33 cellular contexts compared by ENCODE assay signal in genomic region chr3:116145613-116146012, GRCh38.
"Had no signal": no experiment of that assay in that cellular context is flagged by ENCODE, and none has a peak within 500 bp of the region (broad histone marks: within the 10 kb centered on the region; RNA-seq: fewer than 3 reads in every experiment).

No MANE protein-coding gene starts in this region.

- FAIRE-seq: endometrium, endothelial cell of umbilical vein had no signal

- H3K4me1 ChIP-seq: adrenal gland, body of pancreas, colonic mucosa, gastrocnemius medialis, heart left ventricle had no signal

- H3K9me3 ChIP-seq: body of pancreas, colonic mucosa, gastrocnemius medialis had no signal

- H3K27me3 Mint-ChIP-seq: activated B cell treated with CpG ODN at 0.5 μM for 24 hours; activated CD8-positive, alpha-beta T cell treated with anti-CD3 and anti-CD28 coated beads for 36 hours; activated naive CD4-positive, alpha-beta T cell treated with anti-CD3 and anti-CD28 coated beads, Interleukin-2, amount 50 U/mL, for 24 hours; activated naive CD8-positive, alpha-beta T cell treated with anti-CD3 and anti-CD28 coated beads for 36 hours; activated naive CD8-positive, alpha-beta T cell treated with anti-CD3 and anti-CD28 coated beads, Interleukin-2, amount 50 U/mL, for 24 hours; T-helper 17 cell had no signal

- H3K27ac Mint-ChIP-seq: activated B cell treated with CpG ODN at 0.5 μM for 24 hours; activated CD8-positive, alpha-beta T cell treated with anti-CD3 and anti-CD28 coated beads for 36 hours; activated naive CD4-positive, alpha-beta T cell treated with anti-CD3 and anti-CD28 coated beads for 36 hours; activated naive CD4-positive, alpha-beta T cell treated with anti-CD3 and anti-CD28 coated beads, Interleukin-2, amount 50 U/mL, for 24 hours; activated naive CD8-positive, alpha-beta T cell treated with anti-CD3 and anti-CD28 coated beads for 36 hours; activated naive CD8-positive, alpha-beta T cell treated with anti-CD3 and anti-CD28 coated beads, Interleukin-2, amount 50 U/mL, for 24 hours; activated T-helper 2 cell treated with anti-CD3 and anti-CD28 coated beads, Interferon-gamma antibody, Interleukin-2, Interleukin-4, amounts not matched to agents 10 μg/mL and 5 μg/mL and 100 μg/mL, durations not matched to agents 14 hours and 24 hours and 36 hours; T-helper 17 cell; T-helper 2 cell treated with Interferon-gamma antibody and Interleukin-4, amounts not matched to agents 5 μg/mL and 100 μg/mL, for 36 hours had no signal

- H3K27ac ChIP-seq: adrenal gland, body of pancreas, colonic mucosa, epithelial cell of prostate, gastrocnemius medialis, heart left ventricle, WERI-Rb-1 had no signal

- DNase-seq: activated B cell treated with CpG ODN at 0.5 μM for 24 hours; activated CD4-positive, alpha-beta T cell treated with anti-CD3 and anti-CD28 coated beads for 48 hours; activated CD4-positive, alpha-beta T cell treated with anti-CD3 and anti-CD28 coated beads, Interleukin-2, amount 50 U/mL, for 1 hour; activated CD4-positive, alpha-beta T cell treated with anti-CD3 and anti-CD28 coated beads, Interleukin-2, amount 50 U/mL, for 48 hours; activated CD8-positive, alpha-beta memory T cell treated with anti-CD3 and anti-CD28 coated beads for 24 hours; activated CD8-positive, alpha-beta T cell treated with anti-CD3 and anti-CD28 coated beads for 36 hours; activated effector memory CD4-positive, alpha-beta T cell treated with anti-CD3 and anti-CD28 coated beads, Interleukin-2, amount 50 U/mL, for 16 hours; activated naive CD4-positive, alpha-beta T cell treated with anti-CD3 and anti-CD28 coated beads for 36 hours; activated naive CD8-positive, alpha-beta T cell treated with anti-CD3 and anti-CD28 coated beads for 36 hours; activated naive CD8-positive, alpha-beta T cell treated with anti-CD3 and anti-CD28 coated beads, Interleukin-2, amount 50 U/mL, for 24 hours; activated T-cell treated with anti-CD3 and anti-CD28 coated beads, Interleukin-2, amount 50 U/mL, for 4 hours; adrenal gland; amygdala; aorta; body of pancreas; caudate nucleus; colonic mucosa; effector CD8-positive, alpha-beta T cell; foreskin fibroblast; gastrocnemius medialis; glutamatergic neuron; heart left ventricle; T-helper 1 cell; T-helper 17 cell; T1000; WERI-Rb-1 had no signal

- H3K4me3 ChIP-seq: adrenal gland, body of pancreas, colonic mucosa, gastrocnemius medialis, heart left ventricle had no signal

- ATAC-seq: activated CD4-positive, CD25-positive, alpha-beta regulatory T cell treated with anti-CD3 and anti-CD28 coated beads, Interleukin-2, amount 50 U/mL, for 24 hours; activated CD8-positive, alpha-beta T cell treated with anti-CD3 and anti-CD28 coated beads for 36 hours; activated naive CD8-positive, alpha-beta T cell treated with anti-CD3 and anti-CD28 coated beads, Interleukin-2, amount 50 U/mL, for 24 hours; activated T-cell treated with anti-CD3 and anti-CD28 coated beads, Interleukin-2, amount 50 U/mL, for 4 hours; body of pancreas; gastrocnemius medialis; heart left ventricle; T-helper 17 cell had no signal

- H3K4me3 Mint-ChIP-seq: activated B cell treated with CpG ODN at 0.5 μM for 24 hours; activated CD8-positive, alpha-beta T cell treated with anti-CD3 and anti-CD28 coated beads for 36 hours; activated naive CD4-positive, alpha-beta T cell treated with anti-CD3 and anti-CD28 coated beads for 36 hours; activated naive CD4-positive, alpha-beta T cell treated with anti-CD3 and anti-CD28 coated beads, Interleukin-2, amount 50 U/mL, for 24 hours; activated naive CD8-positive, alpha-beta T cell treated with anti-CD3 and anti-CD28 coated beads for 36 hours; activated naive CD8-positive, alpha-beta T cell treated with anti-CD3 and anti-CD28 coated beads, Interleukin-2, amount 50 U/mL, for 24 hours; activated T-cell treated with anti-CD3 and anti-CD28 coated beads, Interleukin-2, amount 50 U/mL, for 4 hours; T-helper 17 cell; T-helper 2 cell treated with Interferon-gamma antibody and Interleukin-4, amounts not matched to agents 5 μg/mL and 100 μg/mL, for 36 hours had no signal

- H3K4me1 Mint-ChIP-seq: activated B cell treated with CpG ODN at 0.5 μM for 24 hours; activated naive CD4-positive, alpha-beta T cell treated with anti-CD3 and anti-CD28 coated beads, Interleukin-2, amount 50 U/mL, for 24 hours; activated naive CD8-positive, alpha-beta T cell treated with anti-CD3 and anti-CD28 coated beads for 36 hours; activated naive CD8-positive, alpha-beta T cell treated with anti-CD3 and anti-CD28 coated beads, Interleukin-2, amount 50 U/mL, for 24 hours; T-helper 17 cell had no signal

- H3K36me3 ChIP-seq: adrenal gland, colonic mucosa, gastrocnemius medialis, heart left ventricle, WERI-Rb-1 had no signal

- H3K36me3 Mint-ChIP-seq: activated naive CD4-positive, alpha-beta T cell treated with anti-CD3 and anti-CD28 coated beads, Interleukin-2, amount 50 U/mL, for 24 hours; activated naive CD8-positive, alpha-beta T cell treated with anti-CD3 and anti-CD28 coated beads for 36 hours had no signal

- H3K27me3 ChIP-seq: adrenal gland, body of pancreas, colonic mucosa, gastrocnemius medialis, heart left ventricle had no signal
